ENCODE assay signal across 27 cellular contexts in genomic region chr20:58011106-58011946, GRCh38.
DNase-seq lines count a peak whose midpoint lies in the region; FAIRE-seq and TF ChIP-seq lines count a peak whose summit lies in the region.
"Had no signal": no experiment of that assay in that cellular context is flagged by ENCODE, and none has a peak within 500 bp of the region (broad histone marks: within the 10 kb centered on the region; RNA-seq: fewer than 3 reads in every experiment).

No MANE protein-coding gene starts in this region.

- H2AK5ac ChIP-seq in H9 (ENCODE audit: insufficient read length, low read length): no peak overlapping the region

- H3K4ac ChIP-seq in H9 (ENCODE audit: low read depth, low read length): no peak overlapping the region

- no peak for TF ChIP-seq POLR2A in testis (IDR thresholded peaks at IDR 0.05)

- no peaks in the 10 kb centered on the region for H3K36me3 ChIP-seq in astrocyte (ENCODE audit: insufficient read depth, low read length)
- no peaks in the 10 kb centered on the region for H3K36me3 ChIP-seq in testis (ENCODE audit: low read depth, missing control alignments)
- H3K36me3 ChIP-seq in SJCRH30: no peaks in the 10 kb centered on the region
- H3K36me3 ChIP-seq: Peyer's patch had no signal

- no peaks in the 10 kb centered on the region for H3K23me2 ChIP-seq in H9 (ENCODE audit: insufficient read length, low read depth, low read length, poor library complexity, severe bottlenecking)

- no peak overlapping the region for H4K8ac ChIP-seq in H9 (replicated peaks; ENCODE audit: insufficient read length, low read depth, low read length)

- no peak overlapping the region for H2BK5ac ChIP-seq in H9 (ENCODE audit: insufficient read length, low read length)

- no peaks in the 10 kb centered on the region for H3K9me3 ChIP-seq in H9 (ENCODE audit: control insufficient read depth, low read depth, low read length)
- H3K9me3 ChIP-seq in astrocyte (ENCODE audit: insufficient read depth, low read depth, low read length): no peaks in the 10 kb centered on the region
- H3K9me3 ChIP-seq in testis: no peaks in the 10 kb centered on the region
- peaks cover 10% of the 10 kb centered on the region; the same call in 1 of the 2 replicates for H3K9me3 ChIP-seq in SJCRH30 (replicated peaks)
- H3K9me3 ChIP-seq: Caco-2, Peyer's patch, SK-N-SH had no signal

- peak; percentile 20 for DNase-seq in H9
- DNase-seq in astrocyte (ENCODE audit: low read depth): no peak
- peak; percentile 49 for DNase-seq in mesenteric fat pad (ENCODE audit: low spot score)
- peak; percentile 10 for DNase-seq in testis
- no peak for DNase-seq in NOMO-1 treated with dmso at 0.1 percent for 144 hours (lab: John Stamatoyannopoulos, UW; ENCODE audit: unreplicated experiment)
- no peak for DNase-seq in kidney glomerular epithelial cell (lab: John Stamatoyannopoulos, UW)
- no peak for DNase-seq in SJCRH30
- DNase-seq: CD8-positive, alpha-beta T cell; DMS 273 treated with DMSO at 0.1 percent for 48 hours; DMS79; EL; GDM1; NCI-H1092; NCI-H1417 treated with DMSO at 0.1 percent for 48 hours; NCI-H1694 treated with DMSO at 0.1 percent for 48 hours; NCI-H2081; NCI-H2227 treated with DMSO at 0.1 percent for 48 hours; NCI-H526 treated with DMSO at 0.1 percent for 48 hours; Peyer's patch; SIG-M5; SK-N-SH had no signal

- H3K79me2 ChIP-seq in H9 (ENCODE audit: insufficient read depth, low read length) (no peaks in the 10 kb centered on the region), astrocyte (ENCODE audit: insufficient read depth, low read length) (no peaks in the 10 kb centered on the region)

- no peaks in the 10 kb centered on the region for H3K79me1 ChIP-seq in H9 (ENCODE audit: insufficient read depth, low read depth, low read length, poor library complexity, severe bottlenecking)

- H3K4me3 Mint-ChIP-seq in H9 (no peak overlapping the region), astrocyte (ENCODE audit: unreplicated experiment) (no peak overlapping the region)
- H3K4me3 Mint-ChIP-seq: B cell; CD8-positive, alpha-beta T cell had no signal

- no peak overlapping the region for H3T11ph ChIP-seq in H9 (ENCODE audit: low read length)

- H2BK20ac ChIP-seq in H9 (ENCODE audit: low read depth, low read length, poor library complexity, severe bottlenecking): no peak overlapping the region

- intact Hi-C loops in testis (cut with DNase I; ENCODE audit: low total_unique reads): no loop called here

- H4K20me1 ChIP-seq in H9 (ENCODE audit: control insufficient read depth, insufficient read depth, insufficient read length): no peaks in the 10 kb centered on the region
- no peaks in the 10 kb centered on the region for H4K20me1 ChIP-seq in astrocyte (ENCODE audit: insufficient read depth, low read length)

- H4K5ac ChIP-seq in H9 (ENCODE audit: insufficient read length, low read depth, low read length): no peak overlapping the region

- no peak overlapping the region for H3K4me3 ChIP-seq in astrocyte (ENCODE audit: insufficient read depth, low read depth, low read length)
- no peak overlapping the region for H3K4me3 ChIP-seq in testis
- no peak overlapping the region for H3K4me3 ChIP-seq in SJCRH30
- H3K4me3 ChIP-seq: GM12878, Peyer's patch had no signal

- H3K27ac ChIP-seq in H9 (ENCODE audit: insufficient read length, low read depth, low read length) (no peak overlapping the region), astrocyte (ENCODE audit: low read depth, low read length) (no peak overlapping the region), testis (no peak overlapping the region), SJCRH30 (no peak overlapping the region)
- H3K27ac ChIP-seq: C4-2B, HL-60, Peyer's patch had no signal

- peaks cover 7% of the 10 kb centered on the region for H3K27me3 Mint-ChIP-seq in H9 (ENCODE audit: low read depth)
- peaks cover 46% of the 10 kb centered on the region for H3K27me3 Mint-ChIP-seq in astrocyte (ENCODE audit: low read depth, unreplicated experiment)

- no peak overlapping the region for H3K23ac ChIP-seq in H9 (ENCODE audit: insufficient read length, low read depth, low read length)

- no peak overlapping the region for H4K91ac ChIP-seq in H9 (ENCODE audit: insufficient read length, low read depth, low read length)

- H3K27ac Mint-ChIP-seq in H9 (0 out of 7 replicates have a peak overlapping the region, but pooled peaks of 1 of the 3 experiments have one; percentile 66), astrocyte (ENCODE audit: unreplicated experiment) (peak overlapping the region; percentile 12)
- H3K27ac Mint-ChIP-seq: B cell; CD8-positive, alpha-beta T cell had no signal

- H3K9ac ChIP-seq in H9 (ENCODE audit: extremely low read depth, insufficient read length, low read length) (no peak overlapping the region), astrocyte (ENCODE audit: low read length) (no peak overlapping the region)
- H3K9ac ChIP-seq: SK-N-SH had no signal

- no peaks in the 10 kb centered on the region for H3K27me3 ChIP-seq in H9 (ENCODE audit: insufficient read depth, low read length)
- no peaks in the 10 kb centered on the region for H3K27me3 ChIP-seq in astrocyte (ENCODE audit: insufficient read depth, low read length)
- no peaks in the 10 kb centered on the region for H3K27me3 ChIP-seq in testis
- H3K27me3 ChIP-seq in SJCRH30: no peaks in the 10 kb centered on the region
- H3K27me3 ChIP-seq: Peyer's patch had no signal

- H3K4me1 Mint-ChIP-seq in H9: peaks cover 9 to 15% of the 10 kb centered on the region in 2 experiments
- H3K4me1 Mint-ChIP-seq in astrocyte (ENCODE audit: low read depth, unreplicated experiment): no peaks in the 10 kb centered on the region
- H3K4me1 Mint-ChIP-seq: B cell had no signal

- no peak overlapping the region for H3K14ac ChIP-seq in H9 (ENCODE audit: insufficient read depth, low read length)

- H2BK12ac ChIP-seq in H9 (ENCODE audit: insufficient read length, low read depth, low read length): no peak overlapping the region

- H3K36me3 Mint-ChIP-seq in H9 (ENCODE audit: insufficient read depth in 1 of 3, low read depth in 3 of 3) (peaks cover 0 to 2% (median 0%) of the 10 kb centered on the region in 3 experiments; a peak in 2 of 7 replicates), astrocyte (ENCODE audit: low read depth, unreplicated experiment) (peaks cover 7% of the 10 kb centered on the region)
- H3K36me3 Mint-ChIP-seq: CD8-positive, alpha-beta T cell had no signal

- H3K9me3 Mint-ChIP-seq in H9: peaks cover 3 to 8% of the 10 kb centered on the region in 2 experiments; a peak in 4 of 5 replicates
- H3K9me3 Mint-ChIP-seq in astrocyte (ENCODE audit: unreplicated experiment): peaks cover 5% of the 10 kb centered on the region
- H3K9me3 Mint-ChIP-seq: CD8-positive, alpha-beta T cell had no signal

- H3K4me1 ChIP-seq in H9 (ENCODE audit: insufficient read depth, low read length): no peaks in the 10 kb centered on the region
- H3K4me1 ChIP-seq in astrocyte (ENCODE audit: insufficient read depth, low read length): peaks cover 9% of the 10 kb centered on the region
- peaks cover 23% of the 10 kb centered on the region for H3K4me1 ChIP-seq in testis
- peaks cover 9% of the 10 kb centered on the region for H3K4me1 ChIP-seq in SJCRH30
- H3K4me1 ChIP-seq: Caco-2, Peyer's patch had no signal

- no CpG with 5 or more reads among the region's 14 CpGs for WGBS in H9 (ENCODE audit: extremely low coverage, insufficient read length, low lambda C conversion rate)
- 81 to 88% methylated on average over 12 to 14 of the region's 14 CpGs for WGBS in testis, 2 donors

- FAIRE-seq in astrocyte (lab: Jason Lieb, UNC): no peak
- FAIRE-seq: GM12878, H1 had no signal

- H2AFZ ChIP-seq in H9 (ENCODE audit: low read length) (no peak overlapping the region), astrocyte (ENCODE audit: low read depth, low read length) (no peak overlapping the region)

- no peak overlapping the region for H3K56ac ChIP-seq in H9 (ENCODE audit: insufficient read length, low read depth, low read length)

- H3K18ac ChIP-seq in H9 (ENCODE audit: insufficient read length, low read depth, low read length): no peak overlapping the region

- no peak overlapping the region for H2BK120ac ChIP-seq in H9 (ENCODE audit: low read depth, low read length, poor library complexity, severe bottlenecking)

- TF ChIP-seq CTCF in H9 (conservative IDR thresholded peaks at IDR 0.05) (no peak), astrocyte (IDR thresholded peaks at IDR 0.05; ENCODE audit: insufficient read depth, low read depth, low read length) (no peak), testis (IDR thresholded peaks at IDR 0.05) (no peak)

- H2BK15ac ChIP-seq in H9 (ENCODE audit: low read depth, low read length): no peak overlapping the region

- no peak overlapping the region for H3K4me2 ChIP-seq in H9 (ENCODE audit: insufficient read depth, insufficient read length, low read length)
- no peak overlapping the region for H3K4me2 ChIP-seq in astrocyte (ENCODE audit: low read length)
- H3K4me2 ChIP-seq: SK-N-SH had no signal

Comparison
In these comparisons a context has a peak if more than half of its experiments do, and no peak if none do; other contexts are left out.
1. DNase-seq: peak in H9 (single experiment), mesenteric fat pad (single experiment) and testis (single experiment); none in astrocyte (single experiment), NOMO-1 treated with dmso at 0.1 percent for 144 hours (single experiment), kidney glomerular epithelial cell (single experiment) and SJCRH30 (0 of 2).